ENCODE assay signal across 8 cellular contexts in the genomic region with DNA sequence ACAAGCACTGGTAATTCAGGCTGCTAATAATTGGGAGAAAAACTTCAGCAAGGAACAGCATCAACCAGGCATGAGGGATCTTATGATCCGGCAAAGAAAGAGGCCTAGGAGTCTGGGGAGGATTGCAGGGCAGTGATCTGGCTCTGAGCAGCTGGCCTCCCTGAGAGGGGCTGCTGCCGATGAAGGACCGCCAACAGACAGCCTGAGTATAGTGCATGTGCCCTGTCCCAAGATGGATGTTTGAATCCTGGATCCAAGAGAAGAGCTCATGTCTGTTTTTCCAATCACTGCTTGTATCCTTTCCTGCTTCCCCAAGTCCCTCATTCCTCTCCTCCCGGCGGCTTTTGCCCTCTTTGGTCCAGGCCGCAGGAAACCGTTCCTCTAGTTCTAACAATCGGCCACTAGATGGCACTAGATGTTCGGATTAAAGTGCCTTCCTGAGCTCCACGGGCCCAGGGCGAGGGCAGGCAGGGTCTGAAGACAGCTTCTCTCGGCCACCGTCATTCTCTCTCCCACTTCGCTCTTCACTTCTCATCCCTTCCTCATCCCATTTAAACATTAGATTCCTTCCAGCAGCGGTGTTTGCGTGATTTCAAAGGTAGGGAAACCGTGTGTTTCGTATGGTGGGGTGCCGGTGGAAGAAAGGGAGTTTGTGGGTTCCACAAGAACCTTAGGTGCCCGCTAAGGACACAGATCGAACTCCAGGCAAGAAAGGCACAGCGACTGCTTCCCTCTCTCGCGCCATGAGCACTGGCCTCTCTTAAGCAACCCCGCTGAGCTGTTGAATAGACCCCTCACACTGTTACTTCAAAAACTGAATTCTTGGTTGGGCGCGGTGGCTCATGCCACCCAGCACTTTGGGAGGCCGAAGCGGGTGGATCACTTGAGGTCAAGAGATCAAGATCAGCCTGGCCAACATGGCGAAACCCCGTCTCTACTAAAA.
DNase-seq lines count a peak whose midpoint lies in the region; ATAC-seq and TF ChIP-seq lines count a peak whose summit lies in the region.

No MANE protein-coding gene starts in this region.

- H3K4me3 ChIP-seq in Jurkat, Clone E6-1 (ENCODE audit: low read length), result no peak overlapping the region
- no peak overlapping the region for H3K4me3 ChIP-seq in PC-3 (ENCODE audit: low read length)

- H3K4me3 Mint-ChIP-seq in activated T-helper 2 cell treated with anti-CD3 and anti-CD28 coated beads, Interferon-gamma antibody, Interleukin-2, Interleukin-4, amounts not matched to agents 10 μg/mL and 5 μg/mL and 100 μg/mL, durations not matched to agents 14 hours and 24 hours and 36 hours (ENCODE audit: low read depth), result no peak overlapping the region

- no peak overlapping the region for H3K27ac Mint-ChIP-seq in activated T-helper 2 cell treated with anti-CD3 and anti-CD28 coated beads, Interferon-gamma antibody, Interleukin-2, Interleukin-4, amounts not matched to agents 10 μg/mL and 5 μg/mL and 100 μg/mL, durations not matched to agents 14 hours and 24 hours and 36 hours

- no peaks in the 10 kb centered on the region for H3K9me2 ChIP-seq in PC-3 (replicated peaks; ENCODE audit: low read length)

- no peaks in the 10 kb centered on the region for H3K36me3 Mint-ChIP-seq in activated T-helper 2 cell treated with anti-CD3 and anti-CD28 coated beads, Interferon-gamma antibody, Interleukin-2, Interleukin-4, amounts not matched to agents 10 μg/mL and 5 μg/mL and 100 μg/mL, durations not matched to agents 14 hours and 24 hours and 36 hours (ENCODE audit: low read depth)

- no peak overlapping the region for H3K27ac ChIP-seq in PC-3 (ENCODE audit: low read length)

- POLR2A ChIA-PET in PC-3 (lab: Charles Lee; ENCODE audit: unreplicated experiment), result no interaction called here

- peak; percentile 89 for ATAC-seq in GM21717 (IDR thresholded peaks at IDR 0.05; ENCODE audit: unreplicated experiment)
- peak; percentile 99 for ATAC-seq in PC-3
- ATAC-seq in HG03521 (IDR thresholded peaks at IDR 0.05; ENCODE audit: unreplicated experiment), result no peak

- H3K79me2 ChIP-seq in PC-3 (ENCODE audit: low read length), result no peaks in the 10 kb centered on the region

- DNase-seq in ELR (ENCODE audit: low read depth) (peak; percentile 86), PC-3 (peak; percentile 86), head of caudate nucleus (peak in 41 of 42 donors; percentile 33 to 88 (median 71)), pons (ENCODE audit: low spot score) (peak; percentile 81)
- peak; percentile 48 for DNase-seq in Jurkat, Clone E6-1 (ENCODE audit: low read depth, low spot score)
- peak; percentile 14 for DNase-seq in activated T-helper 2 cell treated with anti-CD3 and anti-CD28 coated beads, Interferon-gamma antibody, Interleukin-2, Interleukin-4, amounts not matched to agents 10 μg/mL and 5 μg/mL and 100 μg/mL, durations not matched to agents 14 hours and 24 hours and 36 hours (ENCODE audit: low spot score)

- intact Hi-C loops in PC-3 (cut with micrococcal nuclease), result loop anchor here (1.0 to 5.0 kb wide), 5 partner anchors 238 to 1068 kb away; no protein-coding TSS in a partner anchor
- intact Hi-C loops in activated T-helper 2 cell treated with anti-CD3 and anti-CD28 coated beads, Interferon-gamma antibody, Interleukin-2, Interleukin-4, amounts not matched to agents 10 μg/mL and 5 μg/mL and 100 μg/mL, durations not matched to agents 14 hours and 24 hours and 36 hours (cut with micrococcal nuclease), result loop anchor here (10.0 kb wide), 1 partner anchor 600 kb away; no protein-coding TSS in a partner anchor
- intact Hi-C loops in head of caudate nucleus (cut with DNase I), result no loop called here

- no peaks in the 10 kb centered on the region for H3F3A ChIP-seq in PC-3 (ENCODE audit: low read length, unreplicated experiment)

- peak overlapping the region; percentile 41; the same call in 1 of the 2 replicates for H3K4me2 ChIP-seq in PC-3 (ENCODE audit: low read length)

- H2AFZ ChIP-seq in PC-3 (ENCODE audit: low read length), result peak overlapping the region; percentile 39; the same call in 1 of the 2 replicates

- no peak overlapping the region for H3K9ac ChIP-seq in PC-3 (ENCODE audit: low read length)

- H3K27me3 ChIP-seq in PC-3 (ENCODE audit: low read length), result peaks cover 30% of the 10 kb centered on the region

- no peaks in the 10 kb centered on the region for H3K27me3 Mint-ChIP-seq in activated T-helper 2 cell treated with anti-CD3 and anti-CD28 coated beads, Interferon-gamma antibody, Interleukin-2, Interleukin-4, amounts not matched to agents 10 μg/mL and 5 μg/mL and 100 μg/mL, durations not matched to agents 14 hours and 24 hours and 36 hours (ENCODE audit: low read depth)

- no peaks in the 10 kb centered on the region for H3K36me3 ChIP-seq in PC-3 (ENCODE audit: low read depth, low read length)

- no TSS peak for BruUV-seq in PC-3 (replicated peaks; lab: Mats Ljungman, UMichigan)

- H4K20me1 ChIP-seq in PC-3 (ENCODE audit: low read length), result no peaks in the 10 kb centered on the region

- no peaks in the 10 kb centered on the region for H3K9me3 ChIP-seq in PC-3 (ENCODE audit: low read length)

- CTCF ChIA-PET in PC-3 (lab: Charles Lee), result interaction anchor here (0.6 to 1.8 kb wide), 10 partner anchors 10 to 499 kb away, joined by 3 to 12 read pairs (median 4); no protein-coding TSS in a partner anchor

- H3K4me1 ChIP-seq in PC-3 (ENCODE audit: insufficient read depth, low read length), result no peaks in the 10 kb centered on the region

- peak; percentile 76 for TF ChIP-seq CTCF in PC-3 (conservative IDR thresholded peaks at IDR 0.05; ENCODE audit: low read depth, low read length)

- no peaks in the 10 kb centered on the region for H3K9me3 Mint-ChIP-seq in activated T-helper 2 cell treated with anti-CD3 and anti-CD28 coated beads, Interferon-gamma antibody, Interleukin-2, Interleukin-4, amounts not matched to agents 10 μg/mL and 5 μg/mL and 100 μg/mL, durations not matched to agents 14 hours and 24 hours and 36 hours

- H3K4me1 Mint-ChIP-seq in activated T-helper 2 cell treated with anti-CD3 and anti-CD28 coated beads, Interferon-gamma antibody, Interleukin-2, Interleukin-4, amounts not matched to agents 10 μg/mL and 5 μg/mL and 100 μg/mL, durations not matched to agents 14 hours and 24 hours and 36 hours (ENCODE audit: low read depth), result peaks cover 2% of the 10 kb centered on the region

Comparison
In these comparisons a context has a peak if more than half of its experiments do, and no peak if none do; other contexts are left out.
1. DNase-seq: peak in every context shown above with its lines; median percentile 86 in ELR; 86 in PC-3; 81 in pons; 71 in head of caudate nucleus; 48 in Jurkat, Clone E6-1; 14 in activated T-helper 2 cell treated with anti-CD3 and anti-CD28 coated beads, Interferon-gamma antibody, Interleukin-2, Interleukin-4, amounts not matched to agents 10 μg/mL and 5 μg/mL and 100 μg/mL, durations not matched to agents 14 hours and 24 hours and 36 hours.